In genomic region chr7:127768241-127768640, GRCh38 we compare ENCODE assay signal across 28 cellular contexts.
A peak's percentile ranks its signal among the peaks of the same experiment; 100 is the strongest.
DNase-seq lines count a peak whose midpoint lies in the region; ATAC-seq and TF ChIP-seq lines count a peak whose summit lies in the region.
"Had no signal": no experiment of that assay in that cellular context is flagged by ENCODE, and none has a peak within 500 bp of the region (broad histone marks: within the 10 kb centered on the region; RNA-seq: fewer than 3 reads in every experiment).

No MANE protein-coding gene starts in this region.

- no peak overlapping the region for H3K4me3 Mint-ChIP-seq in CD4-positive, CD25-positive, alpha-beta regulatory T cell
- no peak overlapping the region for H3K4me3 Mint-ChIP-seq in activated naive CD8-positive, alpha-beta T cell treated with anti-CD3 and anti-CD28 coated beads, Interleukin-2, amount 50 U/mL, for 24 hours
- no peak overlapping the region for H3K4me3 Mint-ChIP-seq in natural killer cell treated with Interleukin-12 subunit alpha and Interleukin-12 subunit beta and Interleukin-15 and Interleukin-18, amount 100 ng/mL, for 72 hours
- H3K4me3 Mint-ChIP-seq in Caco-2 (ENCODE audit: unreplicated experiment) = no peak overlapping the region
- H3K4me3 Mint-ChIP-seq: activated CD4-positive, alpha-beta memory T cell treated with anti-CD3 and anti-CD28 coated beads, Interleukin-2, amount 10 ng/mL, durations not matched to agents 7 days and 5 days; CD14-positive monocyte; mesothelial cell of epicardium had no signal

- no peak overlapping the region for H2AFZ ChIP-seq in GM23248

- peak overlapping the region; percentile 11 for H3K4me2 ChIP-seq in GM23248 (ENCODE audit: unreplicated experiment)
- H3K4me2 ChIP-seq: KMS-11 had no signal

- H3K36me3 Mint-ChIP-seq in CD4-positive, CD25-positive, alpha-beta regulatory T cell = peaks cover 19% of the 10 kb centered on the region
- H3K36me3 Mint-ChIP-seq in activated naive CD8-positive, alpha-beta T cell treated with anti-CD3 and anti-CD28 coated beads, Interleukin-2, amount 50 U/mL, for 24 hours (ENCODE audit: low read depth) = peaks cover 40% of the 10 kb centered on the region
- peaks cover 14% of the 10 kb centered on the region for H3K36me3 Mint-ChIP-seq in natural killer cell treated with Interleukin-12 subunit alpha and Interleukin-12 subunit beta and Interleukin-15 and Interleukin-18, amount 100 ng/mL, for 72 hours
- peaks cover 29% of the 10 kb centered on the region for H3K36me3 Mint-ChIP-seq in Caco-2 (ENCODE audit: insufficient read depth, unreplicated experiment)

- peaks cover 0 to 2% (median 0%) of the 10 kb centered on the region in 7 donors for H3K9me3 Mint-ChIP-seq in CD4-positive, CD25-positive, alpha-beta regulatory T cell
- H3K9me3 Mint-ChIP-seq in activated naive CD8-positive, alpha-beta T cell treated with anti-CD3 and anti-CD28 coated beads, Interleukin-2, amount 50 U/mL, for 24 hours = peaks cover 3% of the 10 kb centered on the region
- no peaks in the 10 kb centered on the region for H3K9me3 Mint-ChIP-seq in natural killer cell treated with Interleukin-12 subunit alpha and Interleukin-12 subunit beta and Interleukin-15 and Interleukin-18, amount 100 ng/mL, for 72 hours
- H3K9me3 Mint-ChIP-seq in Caco-2 (ENCODE audit: unreplicated experiment) = no peaks in the 10 kb centered on the region
- H3K9me3 Mint-ChIP-seq: activated CD4-positive, alpha-beta memory T cell treated with anti-CD3 and anti-CD28 coated beads, Interleukin-2, amount 10 ng/mL, durations not matched to agents 7 days and 5 days; activated T-helper 2 cell treated with anti-CD3 and anti-CD28 coated beads, Interferon-gamma antibody, Interleukin-2, Interleukin-4, amounts not matched to agents 10 μg/mL and 5 μg/mL and 100 μg/mL, durations not matched to agents 14 hours and 24 hours and 36 hours; CD14-positive monocyte had no signal

- in situ Hi-C loops in GM23248 (cut with MboI) = no loop called here

- H3K9me2 ChIP-seq in GM23248 (ENCODE audit: insufficient read depth) = no peaks in the 10 kb centered on the region

- no TSS peak for BruUV-seq in Caco-2 (replicated peaks; lab: Mats Ljungman, UMichigan)

- H4K20me1 ChIP-seq in GM23248 (ENCODE audit: insufficient read depth) = peaks cover 20% of the 10 kb centered on the region

- peaks cover 87% of the 10 kb centered on the region for H3K79me2 ChIP-seq in GM23248 (ENCODE audit: insufficient read depth)

- H3K4me3 ChIP-seq in CD4-positive, CD25-positive, alpha-beta regulatory T cell (ENCODE audit: low read depth, low read length) = no peak overlapping the region
- H3K4me3 ChIP-seq in GM23248 = no peak overlapping the region
- no peak overlapping the region for H3K4me3 ChIP-seq in Caco-2 (ENCODE audit: low read depth, low read length)
- H3K4me3 ChIP-seq: body of pancreas, dorsolateral prefrontal cortex, gastrocnemius medialis, psoas muscle had no signal

- H3K36me3 ChIP-seq in CD4-positive, CD25-positive, alpha-beta regulatory T cell (ENCODE audit: control insufficient read depth, insufficient read depth, low read length) = no peaks in the 10 kb centered on the region
- H3K36me3 ChIP-seq in GM23248 (ENCODE audit: low read depth) (no peaks in the 10 kb centered on the region), Caco-2 (ENCODE audit: control insufficient read depth, insufficient read depth, low read length) (no peaks in the 10 kb centered on the region)
- H3K36me3 ChIP-seq: gastrocnemius medialis had no signal

- no peak overlapping the region for H3K27ac ChIP-seq in CD4-positive, CD25-positive, alpha-beta regulatory T cell (ENCODE audit: insufficient read depth, low read length, poor library complexity, severe bottlenecking)
- no peak overlapping the region for H3K27ac ChIP-seq in GM23248
- H3K27ac ChIP-seq: body of pancreas, gastrocnemius medialis, KMS-11, psoas muscle had no signal

- no peak for TF ChIP-seq CTCF in Caco-2 (IDR thresholded peaks at IDR 0.05; ENCODE audit: insufficient read depth in 1 of 2, low read depth in 1 of 2, low read length in 1 of 2, severe bottlenecking in 1 of 2, unreplicated experiment in 1 of 2)

- 54 to 64% methylated on average over 2 of the region's 2 CpGs for WGBS in GM23248 (ENCODE audit: low coverage in 1 of 2, low lambda C conversion rate in 2 of 2, missing lambda C conversion rate in 2 of 2), 2 experiments

- intact Hi-C loops in Caco-2 (cut with micrococcal nuclease; ENCODE audit: unreplicated experiment) = no loop called here

- peak overlapping the region in 2 of 3 donors; percentile 4 to 32 for H3K27ac Mint-ChIP-seq in CD4-positive, CD25-positive, alpha-beta regulatory T cell
- peak overlapping the region; percentile 44 for H3K27ac Mint-ChIP-seq in activated naive CD8-positive, alpha-beta T cell treated with anti-CD3 and anti-CD28 coated beads, Interleukin-2, amount 50 U/mL, for 24 hours
- peak overlapping the region; percentile 17 to 80 for H3K27ac Mint-ChIP-seq in natural killer cell treated with Interleukin-12 subunit alpha and Interleukin-12 subunit beta and Interleukin-15 and Interleukin-18, amount 100 ng/mL, for 72 hours
- no peak overlapping the region for H3K27ac Mint-ChIP-seq in Caco-2 (ENCODE audit: unreplicated experiment)
- H3K27ac Mint-ChIP-seq: activated CD4-positive, alpha-beta memory T cell treated with anti-CD3 and anti-CD28 coated beads, Interleukin-2, amount 10 ng/mL, durations not matched to agents 7 days and 5 days; activated T-helper 2 cell treated with anti-CD3 and anti-CD28 coated beads, Interferon-gamma antibody, Interleukin-2, Interleukin-4, amounts not matched to agents 10 μg/mL and 5 μg/mL and 100 μg/mL, durations not matched to agents 14 hours and 24 hours and 36 hours; CD14-positive monocyte; mesothelial cell of epicardium had no signal

- DNase-seq in CD4-positive, CD25-positive, alpha-beta regulatory T cell = no peak
- DNase-seq in GM23248 (peak; percentile 50), Caco-2 (no peak), AG08395 (ENCODE audit: low spot score) (no peak)
- no peak for DNase-seq in activated naive CD8-positive, alpha-beta T cell treated with anti-CD3 and anti-CD28 coated beads, Interleukin-2, amount 50 U/mL, for 24 hours
- DNase-seq in natural killer cell treated with Interleukin-12 subunit alpha and Interleukin-12 subunit beta and Interleukin-15 and Interleukin-18, amount 100 ng/mL, for 72 hours (ENCODE audit: low spot score) = no peak
- no peak for DNase-seq in activated effector memory CD4-positive, alpha-beta T cell treated with anti-CD3 and anti-CD28 coated beads, Interleukin-2, amount 50 U/mL, for 16 hours
- DNase-seq: activated CD4-positive, alpha-beta memory T cell treated with anti-CD3 and anti-CD28 coated beads, Interleukin-2, amount 10 ng/mL, durations not matched to agents 7 days and 5 days; activated CD8-positive, alpha-beta memory T cell treated with anti-CD3 and anti-CD28 coated beads, Interleukin-2, amount 50 U/mL, for 4 hours; body of pancreas; DND-41; dorsolateral prefrontal cortex; gastrocnemius medialis; NCI-H1417; NCI-H2081 treated with DMSO at 0.1 percent for 48 hours; NCI-H226; NCI-H526 treated with DMSO at 0.1 percent for 48 hours; occipital lobe; psoas muscle; SHP77; stimulated activated CD4-positive, alpha-beta T cell treated with anti-CD3 and anti-CD28 coated beads, Interleukin-4, amount 100 ng/mL, for 1 hour; substantia nigra had no signal

- peaks cover 4 to 42% (median 23%) of the 10 kb centered on the region in 4 donors for H3K4me1 Mint-ChIP-seq in CD4-positive, CD25-positive, alpha-beta regulatory T cell
- peaks cover 45% of the 10 kb centered on the region for H3K4me1 Mint-ChIP-seq in activated naive CD8-positive, alpha-beta T cell treated with anti-CD3 and anti-CD28 coated beads, Interleukin-2, amount 50 U/mL, for 24 hours
- peaks cover 60 to 65% of the 10 kb centered on the region in 2 donors for H3K4me1 Mint-ChIP-seq in natural killer cell treated with Interleukin-12 subunit alpha and Interleukin-12 subunit beta and Interleukin-15 and Interleukin-18, amount 100 ng/mL, for 72 hours (ENCODE audit: low read depth in 2 of 2)
- no peaks in the 10 kb centered on the region for H3K4me1 Mint-ChIP-seq in Caco-2 (ENCODE audit: low read depth, unreplicated experiment)
- H3K4me1 Mint-ChIP-seq: mesothelial cell of epicardium had no signal

- peaks cover 44% of the 10 kb centered on the region for H3F3A ChIP-seq in GM23248 (ENCODE audit: insufficient read depth)

- H3K9ac ChIP-seq in GM23248 = no peak overlapping the region
- H3K9ac ChIP-seq: KMS-11 had no signal

- POLR2A ChIA-PET in Caco-2 (lab: Charles Lee) = no interaction called here

- ATAC-seq in CD4-positive, CD25-positive, alpha-beta regulatory T cell (ENCODE audit: low read depth in 2 of 2) = no peak
- ATAC-seq in activated naive CD8-positive, alpha-beta T cell treated with anti-CD3 and anti-CD28 coated beads, Interleukin-2, amount 50 U/mL, for 24 hours = peak; percentile 71
- ATAC-seq in natural killer cell treated with Interleukin-12 subunit alpha and Interleukin-12 subunit beta and Interleukin-15 and Interleukin-18, amount 100 ng/mL, for 72 hours = no peak
- ATAC-seq: body of pancreas, gastrocnemius medialis, Panc1, psoas muscle, sciatic nerve had no signal

- no peaks in the 10 kb centered on the region for H3K27me3 Mint-ChIP-seq in CD4-positive, CD25-positive, alpha-beta regulatory T cell
- H3K27me3 Mint-ChIP-seq in activated naive CD8-positive, alpha-beta T cell treated with anti-CD3 and anti-CD28 coated beads, Interleukin-2, amount 50 U/mL, for 24 hours = no peaks in the 10 kb centered on the region
- H3K27me3 Mint-ChIP-seq in natural killer cell treated with Interleukin-12 subunit alpha and Interleukin-12 subunit beta and Interleukin-15 and Interleukin-18, amount 100 ng/mL, for 72 hours = no peaks in the 10 kb centered on the region
- H3K27me3 Mint-ChIP-seq in Caco-2 (ENCODE audit: insufficient read depth, unreplicated experiment) = no peaks in the 10 kb centered on the region
- H3K27me3 Mint-ChIP-seq: activated CD4-positive, alpha-beta memory T cell treated with anti-CD3 and anti-CD28 coated beads, Interleukin-2, amount 10 ng/mL, durations not matched to agents 7 days and 5 days had no signal

- H3K4me1 ChIP-seq in CD4-positive, CD25-positive, alpha-beta regulatory T cell (ENCODE audit: control insufficient read depth, insufficient read depth, low read length, poor library complexity, severe bottlenecking) = no peaks in the 10 kb centered on the region
- peaks cover 43% of the 10 kb centered on the region for H3K4me1 ChIP-seq in GM23248 (ENCODE audit: insufficient read depth)
- no peaks in the 10 kb centered on the region for H3K4me1 ChIP-seq in Caco-2
- H3K4me1 ChIP-seq: psoas muscle had no signal

- CTCF ChIA-PET in Caco-2 (lab: Charles Lee) = no interaction called here

- no peaks in the 10 kb centered on the region for H3K9me3 ChIP-seq in CD4-positive, CD25-positive, alpha-beta regulatory T cell (ENCODE audit: control insufficient read depth in 2 of 2, low read length in 2 of 2)
- no peaks in the 10 kb centered on the region for H3K9me3 ChIP-seq in GM23248 (ENCODE audit: low read depth)
- no peaks in the 10 kb centered on the region for H3K9me3 ChIP-seq in Caco-2
- H3K9me3 ChIP-seq: body of pancreas, gastrocnemius medialis, psoas muscle had no signal

- H3K27me3 ChIP-seq in CD4-positive, CD25-positive, alpha-beta regulatory T cell (ENCODE audit: control insufficient read depth, insufficient read depth, low read length) = no peaks in the 10 kb centered on the region
- H3K27me3 ChIP-seq in GM23248 (replicated peaks; ENCODE audit: insufficient read depth) (no peaks in the 10 kb centered on the region), Caco-2 (replicated peaks; ENCODE audit: control insufficient read depth, insufficient read depth, low read length) (no peaks in the 10 kb centered on the region)
- H3K27me3 ChIP-seq: body of pancreas, dorsolateral prefrontal cortex, gastrocnemius medialis had no signal
